In the genomic region with DNA sequence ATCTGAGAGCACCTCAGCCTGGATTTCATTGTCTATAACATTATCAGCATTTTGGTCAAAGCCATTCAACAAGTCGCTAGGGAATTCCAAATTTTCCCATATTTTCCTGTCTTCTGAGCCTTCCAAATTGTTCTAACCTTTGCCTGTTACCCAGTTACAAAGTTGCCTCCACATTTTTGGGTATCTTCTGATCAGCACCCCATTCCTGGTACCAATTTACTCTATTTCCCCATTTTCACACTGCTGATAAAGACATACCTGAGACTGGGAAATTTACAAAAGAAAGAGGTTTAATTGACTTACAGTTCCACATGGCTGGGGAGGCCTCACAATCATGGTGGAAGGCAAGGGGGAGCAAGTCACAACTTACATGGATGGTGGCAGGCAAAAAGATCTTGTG, we compare ENCODE assay signal across 4 cellular contexts. TPM values are rescaled to one million over a fixed set of nuclear protein-coding genes. Genes with fewer than 3 reads are reported as not detected.
"Had no signal": no experiment of that assay in that cellular context is flagged by ENCODE, and none has a peak within 500 bp of the region (broad histone marks: within the 10 kb centered on the region; RNA-seq: fewer than 3 reads in every experiment).

No MANE protein-coding gene starts in this region.

RNA-seq across cellular contexts. Expression of a gene that starts 27.0 kb away (rescaled TPM):
- total RNA-seq: LHCN-M2, M059J, MCF 10A, NCI-H460 had no signal

RNA-seq across cellular contexts. Expression of a gene that starts 41.0 kb away (rescaled TPM):
- total RNA-seq: LHCN-M2, M059J, MCF 10A, NCI-H460 had no signal
